In the genomic region with DNA sequence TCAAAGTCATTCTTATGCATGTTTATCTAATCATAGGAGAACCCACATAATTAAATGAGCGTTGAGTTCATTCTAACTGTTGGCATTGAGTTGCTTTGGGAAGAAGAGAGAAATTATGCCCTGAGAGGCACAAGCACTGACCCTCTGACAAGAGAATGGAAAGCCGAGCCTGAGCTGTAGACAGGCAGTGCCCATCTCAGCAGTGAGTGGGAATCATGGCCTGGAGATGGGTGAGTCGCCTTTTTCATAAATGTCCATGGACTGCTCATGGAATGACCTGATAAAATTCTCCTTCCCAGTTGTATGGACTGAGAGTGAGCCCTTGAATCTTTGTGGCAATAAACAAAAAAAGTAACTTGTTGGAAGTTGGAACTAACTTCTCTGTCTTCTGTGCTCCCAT, we compare ENCODE assay signal across 14 cellular contexts. TPM values are rescaled to one million over a fixed set of nuclear protein-coding genes. Genes with fewer than 3 reads are reported as not detected.
"Had no signal": no experiment of that assay in that cellular context is flagged by ENCODE, and none has a peak within 500 bp of the region (broad histone marks: within the 10 kb centered on the region; RNA-seq: fewer than 3 reads in every experiment).

No MANE protein-coding gene starts in this region.

- H3K27ac Mint-ChIP-seq: activated CD8-positive, alpha-beta T cell treated with anti-CD3 and anti-CD28 coated beads for 36 hours; activated naive CD8-positive, alpha-beta T cell treated with anti-CD3 and anti-CD28 coated beads, Interleukin-2, amount 50 U/mL, for 24 hours; mesothelial cell of epicardium had no signal

- H3K9me3 Mint-ChIP-seq: activated CD8-positive, alpha-beta T cell treated with anti-CD3 and anti-CD28 coated beads for 36 hours; activated naive CD8-positive, alpha-beta T cell treated with anti-CD3 and anti-CD28 coated beads, Interleukin-2, amount 50 U/mL, for 24 hours had no signal

- H3K4me1 ChIP-seq: ascending aorta, pancreas, vagina had no signal

- H3K27ac ChIP-seq: ascending aorta, heart left ventricle, left ventricle myocardium inferior, pancreas, vagina had no signal

- H3K4me3 ChIP-seq: ascending aorta, heart left ventricle, left ventricle myocardium inferior, pancreas, thyroid gland, vagina had no signal

- H3K27me3 ChIP-seq: ascending aorta, pancreas, thyroid gland, vagina had no signal

- H3K4me1 Mint-ChIP-seq: activated naive CD8-positive, alpha-beta T cell treated with anti-CD3 and anti-CD28 coated beads, Interleukin-2, amount 50 U/mL, for 24 hours had no signal

- H3K9me3 ChIP-seq: ascending aorta, pancreas, thyroid gland, vagina had no signal

- DNase-seq: activated CD8-positive, alpha-beta memory T cell treated with anti-CD3 and anti-CD28 coated beads, Interleukin-2, amount 50 U/mL, for 4 hours; activated CD8-positive, alpha-beta T cell treated with anti-CD3 and anti-CD28 coated beads for 36 hours; activated naive CD4-positive, alpha-beta T cell; activated naive CD8-positive, alpha-beta T cell treated with anti-CD3 and anti-CD28 coated beads, Interleukin-2, amount 50 U/mL, for 24 hours; heart left ventricle; kidney; left ventricle myocardium inferior; pancreas; T-helper 9 cell; thyroid gland had no signal

- H3K36me3 ChIP-seq: ascending aorta, heart left ventricle, left ventricle myocardium inferior, pancreas, thyroid gland, vagina had no signal

- H3K4me3 Mint-ChIP-seq: activated CD8-positive, alpha-beta T cell treated with anti-CD3 and anti-CD28 coated beads for 36 hours; activated naive CD8-positive, alpha-beta T cell treated with anti-CD3 and anti-CD28 coated beads, Interleukin-2, amount 50 U/mL, for 24 hours; mesothelial cell of epicardium had no signal

- H3K36me3 Mint-ChIP-seq: mesothelial cell of epicardium had no signal

- ATAC-seq: activated CD8-positive, alpha-beta T cell treated with anti-CD3 and anti-CD28 coated beads for 36 hours; activated naive CD8-positive, alpha-beta T cell treated with anti-CD3 and anti-CD28 coated beads, Interleukin-2, amount 50 U/mL, for 24 hours; heart left ventricle; pancreas had no signal

RNA-seq across cellular contexts. Expression of a gene that starts 21.4 kb away (rescaled TPM):
- total RNA-seq: ascending aorta, myocyte had no signal
- polyA plus RNA-seq: heart left ventricle had no signal
